In genomic region chr2:159441182-159441581, GRCh38 we compare ENCODE assay signal across 19 cellular contexts.
A peak's percentile ranks its signal among the peaks of the same experiment; 100 is the strongest.
DNase-seq lines count a peak whose midpoint lies in the region; ATAC-seq and TF ChIP-seq lines count a peak whose summit lies in the region.
"Had no signal": no experiment of that assay in that cellular context is flagged by ENCODE, and none has a peak within 500 bp of the region (broad histone marks: within the 10 kb centered on the region; RNA-seq: fewer than 3 reads in every experiment).

No MANE protein-coding gene starts in this region.

- H3K36me3 Mint-ChIP-seq in activated naive CD4-positive, alpha-beta T cell treated with anti-CD3 and anti-CD28 coated beads, Interleukin-2, amount 10 ng/mL, durations not matched to agents 7 days and 5 days: peaks cover 2% of the 10 kb centered on the region
- peaks cover 25% of the 10 kb centered on the region for H3K36me3 Mint-ChIP-seq in endothelial cell (ENCODE audit: low read depth, unreplicated experiment)

- no peak overlapping the region for H3K23ac ChIP-seq in mesenchymal stem cell (ENCODE audit: low read length in 2 of 2)

- H3K27me3 ChIP-seq in right atrium auricular region (no peaks in the 10 kb centered on the region), left ventricle myocardium inferior (ENCODE audit: low read depth) (no peaks in the 10 kb centered on the region), left lung (no peaks in the 10 kb centered on the region), mesenchymal stem cell (ENCODE audit: control insufficient read depth in 1 of 2, insufficient read depth in 1 of 2, low read length in 2 of 2) (no peaks in the 10 kb centered on the region)
- H3K27me3 ChIP-seq: BLaER1 had no signal

- peaks cover 3% of the 10 kb centered on the region for H3K79me1 ChIP-seq in mesenchymal stem cell (replicated peaks; ENCODE audit: low read length, poor library complexity, severe bottlenecking)

- WGBS in mesenchymal stem cell: no CpG with 5 or more reads among the region's 1 CpG

- TF ChIP-seq CTCF in right atrium auricular region (IDR thresholded peaks at IDR 0.05) (no peak), left ventricle myocardium inferior (IDR thresholded peaks at IDR 0.05; ENCODE audit: borderline replicate concordance) (no peak), left lung (IDR thresholded peaks at IDR 0.05) (no peak), endothelial cell (IDR thresholded peaks at IDR 0.05; ENCODE audit: unreplicated experiment) (no peak)

- no peak overlapping the region for H2BK15ac ChIP-seq in mesenchymal stem cell (ENCODE audit: low read depth, poor library complexity, severe bottlenecking)

- no peaks in the 10 kb centered on the region for H3K27me3 Mint-ChIP-seq in activated naive CD4-positive, alpha-beta T cell treated with anti-CD3 and anti-CD28 coated beads, Interleukin-2, amount 10 ng/mL, durations not matched to agents 7 days and 5 days
- no peaks in the 10 kb centered on the region for H3K27me3 Mint-ChIP-seq in endothelial cell (ENCODE audit: unreplicated experiment)
- H3K27me3 Mint-ChIP-seq: CD4-positive, alpha-beta memory T cell had no signal

- H3K4me3 ChIP-seq in right atrium auricular region (no peak overlapping the region), left ventricle myocardium inferior (no peak overlapping the region), left lung (no peak overlapping the region), mesenchymal stem cell (ENCODE audit: insufficient read depth in 1 of 2, low read depth in 1 of 2, low read length in 2 of 2) (no peak overlapping the region)
- H3K4me3 ChIP-seq: A549, BLaER1 had no signal

- H3K18ac ChIP-seq in mesenchymal stem cell (ENCODE audit: low read depth in 1 of 2, low read length in 2 of 2): no peak overlapping the region

- no peak overlapping the region for H2BK12ac ChIP-seq in mesenchymal stem cell (ENCODE audit: low read length in 2 of 2)

- H4K8ac ChIP-seq in mesenchymal stem cell (ENCODE audit: low read length): no peak overlapping the region

- no peaks in the 10 kb centered on the region for H3K9me3 Mint-ChIP-seq in activated naive CD4-positive, alpha-beta T cell treated with anti-CD3 and anti-CD28 coated beads, Interleukin-2, amount 10 ng/mL, durations not matched to agents 7 days and 5 days
- no peaks in the 10 kb centered on the region for H3K9me3 Mint-ChIP-seq in endothelial cell (ENCODE audit: unreplicated experiment)
- H3K9me3 Mint-ChIP-seq: CD14-positive monocyte; CD4-positive, alpha-beta memory T cell; HFFc6 had no signal

- H3K36me3 ChIP-seq in right atrium auricular region (peaks cover 49% of the 10 kb centered on the region), left ventricle myocardium inferior (peaks cover 70% of the 10 kb centered on the region), left lung (peaks cover 0 to 69% of the 10 kb centered on the region in 2 donors), mesenchymal stem cell (ENCODE audit: control insufficient read depth in 1 of 2, insufficient read depth in 2 of 2, low read depth in 1 of 2, low read length in 2 of 2) (peaks cover 7 to 76% of the 10 kb centered on the region in 2 experiments)

- peaks cover 0 to 11% of the 10 kb centered on the region in 2 donors for H3K4me1 ChIP-seq in right atrium auricular region
- peaks cover 17% of the 10 kb centered on the region for H3K4me1 ChIP-seq in left ventricle myocardium inferior
- H3K4me1 ChIP-seq in left lung: no peaks in the 10 kb centered on the region
- H3K4me1 ChIP-seq in mesenchymal stem cell (ENCODE audit: control insufficient read depth, insufficient read depth, low read depth, low read length): no peaks in the 10 kb centered on the region

- no peak overlapping the region for H3K4me2 ChIP-seq in mesenchymal stem cell (ENCODE audit: low read length, poor library complexity, severe bottlenecking)
- H3K4me2 ChIP-seq: A549 had no signal

- H3K9ac ChIP-seq in mesenchymal stem cell (ENCODE audit: low read length): no peak overlapping the region
- H3K9ac ChIP-seq: BLaER1 had no signal

- peaks cover 4% of the 10 kb centered on the region for H3K4me1 Mint-ChIP-seq in activated naive CD4-positive, alpha-beta T cell treated with anti-CD3 and anti-CD28 coated beads, Interleukin-2, amount 10 ng/mL, durations not matched to agents 7 days and 5 days
- no peaks in the 10 kb centered on the region for H3K4me1 Mint-ChIP-seq in endothelial cell (ENCODE audit: unreplicated experiment)
- H3K4me1 Mint-ChIP-seq: CD14-positive monocyte; CD4-positive, alpha-beta memory T cell had no signal

- ATAC-seq in Right ventricle myocardium inferior (peak; percentile 56), left lung (peak; percentile 76)
- ATAC-seq: A549, HCT116 had no signal

- peak overlapping the region in 1 of 2 donors; percentile 57 for H3K27ac ChIP-seq in right atrium auricular region
- H3K27ac ChIP-seq in left ventricle myocardium inferior (replicated peaks): peak overlapping the region; percentile 47
- no peak overlapping the region for H3K27ac ChIP-seq in left lung
- no peak overlapping the region for H3K27ac ChIP-seq in mesenchymal stem cell (ENCODE audit: low read length, poor library complexity, severe bottlenecking)
- H3K27ac ChIP-seq: 22Rv1, A549, BLaER1 had no signal

- H3K27ac Mint-ChIP-seq in activated naive CD4-positive, alpha-beta T cell treated with anti-CD3 and anti-CD28 coated beads, Interleukin-2, amount 10 ng/mL, durations not matched to agents 7 days and 5 days: no peak overlapping the region
- H3K27ac Mint-ChIP-seq in endothelial cell (ENCODE audit: unreplicated experiment): no peak overlapping the region
- H3K27ac Mint-ChIP-seq: CD14-positive monocyte; CD4-positive, alpha-beta memory T cell; HFFc6 had no signal

- intact Hi-C loops in Right ventricle myocardium inferior (cut with DNase I) (no loop called here), left ventricle myocardium inferior (cut with micrococcal nuclease) (no loop called here), left lung (cut with DNase I) (no loop called here)

- DNase-seq in Right ventricle myocardium inferior (ENCODE audit: missing footprints): no peak
- no peak for DNase-seq in right atrium auricular region (ENCODE audit: low spot score)
- DNase-seq in left ventricle myocardium inferior: no peak
- no peak for DNase-seq in left lung
- no peak for DNase-seq in activated naive CD4-positive, alpha-beta T cell treated with anti-CD3 and anti-CD28 coated beads, Interleukin-2, amount 10 ng/mL, durations not matched to agents 7 days and 5 days
- no peak for DNase-seq in endothelial cell (ENCODE audit: low spot score)
- DNase-seq in mesenchymal stem cell: no peak
- DNase-seq: CD4-positive, alpha-beta memory T cell; DMS153; DMS79; GF-D8; GOT3; H7; HFFc6 had no signal

- no peak overlapping the region for H2BK5ac ChIP-seq in mesenchymal stem cell (ENCODE audit: low read depth, low read length, poor library complexity, severe bottlenecking)

- CTCF ChIA-PET in activated naive CD4-positive, alpha-beta T cell treated with anti-CD3 and anti-CD28 coated beads, Interleukin-2, amount 10 ng/mL, durations not matched to agents 7 days and 5 days (lab: Charles Lee): interaction anchor here (1.3 kb wide), 1 partner anchor 8 kb away, joined by 7 read pairs; no protein-coding TSS in a partner anchor

- H4K91ac ChIP-seq in mesenchymal stem cell (ENCODE audit: low read length): no peak overlapping the region

- H3K9me3 ChIP-seq in right atrium auricular region (no peaks in the 10 kb centered on the region), left ventricle myocardium inferior (replicated peaks) (no peaks in the 10 kb centered on the region), left lung (no peaks in the 10 kb centered on the region), mesenchymal stem cell (ENCODE audit: control insufficient read depth, low read length) (no peaks in the 10 kb centered on the region)
- H3K9me3 ChIP-seq: A549, BLaER1 had no signal

- no peak overlapping the region for H3K4ac ChIP-seq in mesenchymal stem cell (ENCODE audit: low read depth in 1 of 2, low read length in 2 of 2)

- H3K4me3 Mint-ChIP-seq in activated naive CD4-positive, alpha-beta T cell treated with anti-CD3 and anti-CD28 coated beads, Interleukin-2, amount 10 ng/mL, durations not matched to agents 7 days and 5 days: no peak overlapping the region
- H3K4me3 Mint-ChIP-seq in endothelial cell (ENCODE audit: unreplicated experiment): no peak overlapping the region
- H3K4me3 Mint-ChIP-seq: CD14-positive monocyte; CD4-positive, alpha-beta memory T cell; HFFc6 had no signal

- H2BK120ac ChIP-seq in mesenchymal stem cell (ENCODE audit: low read depth, low read length): no peak overlapping the region

- no peak overlapping the region for H3K14ac ChIP-seq in mesenchymal stem cell (ENCODE audit: low read length in 2 of 2)

- H2AK5ac ChIP-seq in mesenchymal stem cell (ENCODE audit: low read length, severe bottlenecking): no peak overlapping the region

- H2AFZ ChIP-seq in mesenchymal stem cell (ENCODE audit: low read depth, low read length): no peak overlapping the region
